In the genomic region with DNA sequence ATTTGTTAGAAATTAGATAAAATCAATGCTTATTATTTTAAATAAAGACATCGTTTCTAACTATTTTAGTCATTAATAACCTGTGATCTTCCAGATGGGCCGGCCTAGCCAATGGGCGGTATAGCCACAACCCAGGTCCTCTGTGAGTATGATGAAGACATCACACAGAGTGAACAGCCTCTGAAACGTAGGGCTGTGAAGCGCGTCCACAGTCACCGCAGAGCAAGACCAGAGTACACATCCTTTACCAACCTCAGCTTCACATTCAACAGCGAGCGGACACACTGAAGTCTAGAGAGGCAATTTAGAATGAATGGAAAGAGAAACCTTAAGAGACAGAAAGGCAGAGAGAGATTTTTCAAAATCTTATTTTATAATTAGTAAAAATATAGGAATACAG, we compare ENCODE assay signal across 13 cellular contexts.
A peak's percentile ranks its signal among the peaks of the same experiment; 100 is the strongest.
DNase-seq lines count a peak whose midpoint lies in the region; ATAC-seq, FAIRE-seq and TF ChIP-seq lines count a peak whose summit lies in the region.
"Had no signal": no experiment of that assay in that cellular context is flagged by ENCODE, and none has a peak within 500 bp of the region (broad histone marks: within the 10 kb centered on the region; RNA-seq: fewer than 3 reads in every experiment).

No MANE protein-coding gene starts in this region.

- no peak overlapping the region for H3K56ac ChIP-seq in H1 (replicated peaks; ENCODE audit: insufficient read length, low read depth, low read length)

- no peak for FAIRE-seq in H1 (lab: Jason Lieb, UNC)
- FAIRE-seq: GM12892, K562 had no signal

- no peak overlapping the region for H2AFZ ChIP-seq in H1 (ENCODE audit: low read length)

- ATAC-seq in GM18858 (IDR thresholded peaks at IDR 0.05; ENCODE audit: unreplicated experiment) (peak; percentile 83), GM21447 (IDR thresholded peaks at IDR 0.05; ENCODE audit: unreplicated experiment) (peak; percentile 93), HG03060 (IDR thresholded peaks at IDR 0.05; ENCODE audit: low read depth, unreplicated experiment) (peak; percentile 96)

- H3K36me3 ChIP-seq in H1 (ENCODE audit: control insufficient read depth in 2 of 4, insufficient read depth in 4 of 4, low read length in 3 of 4): no peaks in the 10 kb centered on the region
- H3K36me3 ChIP-seq: esophagus squamous epithelium had no signal

- no peak overlapping the region for H4K5ac ChIP-seq in H1 (ENCODE audit: insufficient read length, low read depth, low read length)

- H3K79me2 ChIP-seq in H1 (ENCODE audit: control insufficient read depth in 1 of 2, insufficient read depth in 2 of 2, low read length in 2 of 2): no peaks in the 10 kb centered on the region

- H2BK12ac ChIP-seq in H1 (ENCODE audit: low read depth, low read length): 0 out of 2 replicates have a peak overlapping the region, but pooled peaks have one; percentile 50

- H2BK5ac ChIP-seq in H1 (ENCODE audit: low read depth, low read length): no peak overlapping the region

- no peak overlapping the region for H3K27ac ChIP-seq in H1 (ENCODE audit: low read depth, low read length)
- H3K27ac ChIP-seq: esophagus squamous epithelium had no signal

- H4K20me1 ChIP-seq in H1 (replicated peaks in 1 of 2; ENCODE audit: control insufficient read depth in 1 of 2, insufficient read depth in 2 of 2, low read length in 2 of 2): no peaks in the 10 kb centered on the region

- TF ChIP-seq RAD21 in H1 (IDR thresholded peaks at IDR 0.05 in 1 of 2, conservative IDR thresholded peaks at IDR 0.05 in 1 of 2; ENCODE audit: low read depth in 2 of 2, low read length in 2 of 2): no peak

- H3K4me2 ChIP-seq in H1 (ENCODE audit: insufficient read depth in 1 of 2, low read depth in 2 of 2, low read length in 2 of 2): no peak overlapping the region

- H2BK20ac ChIP-seq in H1 (ENCODE audit: low read length): no peak overlapping the region

- peaks cover 0 to 38% (median 18%) of the 10 kb centered on the region in 4 experiments; a peak in 6 of 7 replicates for H3K4me1 ChIP-seq in H1 (replicated peaks in 1 of 4; ENCODE audit: control insufficient read depth in 3 of 4, insufficient read depth in 4 of 4, low read length in 3 of 4)

- no peak for TF ChIP-seq CTCF in H1 (IDR thresholded peaks at IDR 0.05; ENCODE audit: control extremely low read depth in 1 of 3, insufficient read depth in 1 of 3, low read depth in 1 of 3, low read length in 3 of 3)

- no peaks in the 10 kb centered on the region; a peak in 1 of 7 replicates for H3K27me3 ChIP-seq in H1 (replicated peaks in 1 of 4; ENCODE audit: control insufficient read depth in 3 of 4, extremely low read depth in 1 of 4, insufficient read depth in 3 of 4, low read length in 3 of 4)

- TF ChIP-seq EP300 in H1 (IDR thresholded peaks at IDR 0.05; ENCODE audit: borderline replicate concordance in 1 of 2, low read depth in 2 of 2, low read length in 2 of 2): no peak

- WGBS in H1 (ENCODE audit: extremely low coverage in 1 of 2, insufficient coverage in 1 of 2, insufficient read length in 1 of 2, insufficient replicate concordance in 2 of 2, low coverage in 1 of 2, low lambda C conversion rate in 2 of 2, missing lambda C conversion rate in 1 of 2), 2 experiments: 87% methylated on average over 9 of the region's 9 CpGs; no CpG with 5 or more reads in 1 of the 2 experiments

- H2BK120ac ChIP-seq in H1 (replicated peaks; ENCODE audit: low read depth, low read length): no peak overlapping the region

- H3K9ac ChIP-seq in H1 (replicated peaks in 1 of 4; ENCODE audit: extremely low read depth in 1 of 4, low read depth in 3 of 4, low read length in 3 of 4): no peak overlapping the region

- H4K91ac ChIP-seq in H1 (replicated peaks; ENCODE audit: insufficient read length, low read length): peak overlapping the region; percentile 71

- no peaks in the 10 kb centered on the region for H3K79me1 ChIP-seq in H1 (ENCODE audit: low read depth, low read length)

- no peak overlapping the region for H2BK15ac ChIP-seq in H1 (ENCODE audit: low read length)

- no peak overlapping the region for H3K14ac ChIP-seq in H1 (ENCODE audit: insufficient read length)

- POLR2A ChIA-PET in H1 (lab: Charles Lee; ENCODE audit: partially characterized antibody): no interaction called here

- H3K23ac ChIP-seq in H1 (ENCODE audit: insufficient read length): no peak overlapping the region

- in situ Hi-C loops in ACHN (cut with HindIII; ENCODE audit: low pct_ligation_motif_present, low pct_unique_long_range_greater_than_20kb, low sequenced_read_pairs): no loop called here

- no peak for TF ChIP-seq POLR2A in H1 (IDR thresholded peaks at IDR 0.05; ENCODE audit: control extremely low read depth in 1 of 2, low read depth in 2 of 2, low read length in 2 of 2)

- CTCF ChIA-PET in H1 (lab: Charles Lee; ENCODE audit: partially characterized antibody): interaction anchor here (1.0 to 2.4 kb wide), 3 partner anchors 13 to 23 kb away, joined by 3 to 8 read pairs (median 4); no protein-coding TSS in a partner anchor

- no peak overlapping the region for H3K4ac ChIP-seq in H1 (replicated peaks; ENCODE audit: insufficient read length, low read depth, low read length)

- no peak overlapping the region for H2AK5ac ChIP-seq in H1 (ENCODE audit: low read depth, low read length)

- H3K18ac ChIP-seq in H1 (ENCODE audit: extremely low read depth, low read length): no peak overlapping the region

- no peaks in the 10 kb centered on the region for H3K23me2 ChIP-seq in H1 (ENCODE audit: low read depth, low read length)

- no peak overlapping the region for H4K8ac ChIP-seq in H1 (ENCODE audit: extremely low read depth, insufficient read depth, low read length)

- DNase-seq in H1 (ENCODE audit: low read depth in 1 of 2, low spot score in 2 of 2) (no peak), ACHN (no peak), NCI-H526 treated with DMSO at 0.1 percent for 48 hours (lab: John Stamatoyannopoulos, UW) (no peak), DMS53 treated with DMSO at 0.1 percent for 48 hours (lab: John Stamatoyannopoulos, UW; ENCODE audit: unreplicated experiment) (no peak)
- no peak for DNase-seq in stimulated activated CD4-positive, alpha-beta T cell treated with anti-CD3 and anti-CD28 coated beads, Interleukin-15, amount 100 ng/mL, for 24 hours
- DNase-seq: caudate nucleus; CD8-positive, alpha-beta memory T cell; esophagus squamous epithelium had no signal

- no peaks in the 10 kb centered on the region for H3K9me3 ChIP-seq in H1 (ENCODE audit: insufficient read depth in 2 of 2, low read depth in 1 of 2, low read length in 1 of 2)
- H3K9me3 ChIP-seq: esophagus squamous epithelium had no signal

- H3K4me3 ChIP-seq in H1 (ENCODE audit: extremely low read depth in 1 of 4, insufficient read depth in 2 of 4, low read depth in 3 of 4, low read length in 4 of 4): no peak overlapping the region
- H3K4me3 ChIP-seq: esophagus squamous epithelium, K562 had no signal

TF ChIP-seq in H1, 55 proteins besides CTCF, POLR2A, EP300 and RAD21:
- no peak for TF ChIP-seq CHD1 (IDR thresholded peaks at IDR 0.05; ENCODE audit: low read depth, low read length)
- no peak for TF ChIP-seq POU5F1 (IDR thresholded peaks at IDR 0.05; ENCODE audit: low read depth, low read length)
- TF ChIP-seq CEBPB (IDR thresholded peaks at IDR 0.05; ENCODE audit: low read depth, low read length): no peak
- no peak for TF ChIP-seq RFX5 (IDR thresholded peaks at IDR 0.05; ENCODE audit: borderline replicate concordance, low read depth, low read length)
- no peak for TF ChIP-seq HDAC2 (IDR thresholded peaks at IDR 0.05; ENCODE audit: borderline replicate concordance in 1 of 2, low read depth in 2 of 2, low read length in 2 of 2)
- TF ChIP-seq GABPA (IDR thresholded peaks at IDR 0.05; ENCODE audit: borderline replicate concordance, insufficient read depth, low read length): no peak
- no peak for TF ChIP-seq SP4 (IDR thresholded peaks at IDR 0.05; ENCODE audit: low read length)
- TF ChIP-seq ZNF274 (IDR thresholded peaks at IDR 0.05; ENCODE audit: borderline replicate concordance, extremely low read depth, low read length): no peak
- no peak for TF ChIP-seq TAF1 (IDR thresholded peaks at IDR 0.05; ENCODE audit: low read depth, low read length)
- TF ChIP-seq, protein P1, sequence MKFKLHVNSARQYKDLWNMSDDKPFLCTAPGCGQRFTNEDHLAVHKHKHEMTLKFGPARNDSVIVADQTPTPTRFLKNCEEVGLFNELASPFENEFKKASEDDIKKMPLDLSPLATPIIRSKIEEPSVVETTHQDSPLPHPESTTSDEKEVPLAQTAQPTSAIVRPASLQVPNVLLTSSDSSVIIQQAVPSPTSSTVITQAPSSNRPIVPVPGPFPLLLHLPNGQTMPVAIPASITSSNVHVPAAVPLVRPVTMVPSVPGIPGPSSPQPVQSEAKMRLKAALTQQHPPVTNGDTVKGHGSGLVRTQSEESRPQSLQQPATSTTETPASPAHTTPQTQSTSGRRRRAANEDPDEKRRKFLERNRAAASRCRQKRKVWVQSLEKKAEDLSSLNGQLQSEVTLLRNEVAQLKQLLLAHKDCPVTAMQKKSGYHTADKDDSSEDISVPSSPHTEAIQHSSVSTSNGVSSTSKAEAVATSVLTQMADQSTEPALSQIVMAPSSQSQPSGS (IDR thresholded peaks at IDR 0.05; ENCODE audit: low read length): no peak
- no peak for TF ChIP-seq RXRA (IDR thresholded peaks at IDR 0.05; ENCODE audit: insufficient read depth, low read depth, low read length)
